In the genomic region with DNA sequence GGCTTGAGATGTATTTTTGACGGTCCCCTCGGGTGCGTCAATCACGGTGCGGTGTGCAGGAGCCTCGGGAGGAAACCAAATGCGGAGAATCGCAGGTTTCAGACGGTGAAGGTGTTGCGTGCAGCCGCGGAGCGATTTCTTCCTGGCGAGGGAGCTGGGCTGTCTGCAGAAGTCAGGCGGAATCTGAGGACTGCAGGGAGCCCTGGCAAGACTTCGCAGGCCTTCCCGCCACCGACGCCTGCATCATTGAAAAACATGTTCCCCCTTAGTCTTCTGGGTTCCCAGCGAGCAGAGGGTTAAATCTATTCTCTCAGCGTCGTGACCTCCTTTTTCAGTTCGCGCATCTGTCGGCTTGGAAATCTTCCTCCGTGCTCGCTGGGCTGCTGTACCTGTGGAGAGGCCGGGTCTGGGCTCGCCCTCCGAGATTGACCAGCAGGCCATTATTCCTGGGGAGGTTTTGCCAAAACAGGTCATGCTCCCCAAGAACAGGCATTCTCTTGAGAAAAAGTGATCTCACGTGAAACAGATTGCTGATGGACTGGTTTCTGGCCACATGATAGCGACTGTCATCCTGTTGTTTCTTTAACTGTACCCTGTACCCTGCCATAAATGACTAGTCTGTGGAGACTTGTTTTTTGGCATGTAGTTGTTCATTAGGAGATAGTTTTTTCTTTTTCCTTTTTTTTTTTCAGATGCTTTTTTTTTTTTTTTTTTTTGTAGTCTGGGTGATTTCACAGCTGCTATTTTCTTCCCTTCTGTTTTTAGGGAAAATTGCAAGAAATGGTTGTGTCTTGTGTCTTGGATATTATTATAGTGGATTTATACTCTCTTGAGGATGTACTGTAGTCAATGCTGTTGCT, we compare ENCODE assay signal across 8 cellular contexts. TPM values are rescaled to one million over a fixed set of nuclear protein-coding genes. Genes with fewer than 3 reads are reported as not detected.
DNase-seq lines count a peak whose midpoint lies in the region; ATAC-seq and TF ChIP-seq lines count a peak whose summit lies in the region.

No MANE protein-coding gene starts in this region.

- no peaks in the 10 kb centered on the region; a peak in 1 of 7 replicates for H3K36me3 Mint-ChIP-seq in H9 (ENCODE audit: insufficient read depth in 1 of 3, low read depth in 3 of 3)
- H3K36me3 Mint-ChIP-seq in activated T-cell treated with anti-CD3 and anti-CD28 coated beads, Interleukin-2, amount 50 U/mL, for 24 hours (ENCODE audit: low read depth) = peaks cover 27% of the 10 kb centered on the region

- H3K23ac ChIP-seq in H9 (ENCODE audit: insufficient read length, low read depth, low read length) = no peak overlapping the region

- peaks cover 2% of the 10 kb centered on the region; the same call in 1 of the 2 replicates for H3K4me1 ChIP-seq in H9 (ENCODE audit: insufficient read depth, low read length)

- no peak overlapping the region for H2BK20ac ChIP-seq in H9 (ENCODE audit: low read depth, low read length, poor library complexity, severe bottlenecking)

- peak overlapping the region; percentile 49 for H3K4me2 ChIP-seq in H9 (ENCODE audit: insufficient read depth, insufficient read length, low read length)

- H3K4ac ChIP-seq in H9 (ENCODE audit: low read depth, low read length) = no peak overlapping the region

- H3K9ac ChIP-seq in H9 (ENCODE audit: extremely low read depth, insufficient read length, low read length) = peak overlapping the region; percentile 30

- TF ChIP-seq CTCF in H9 (conservative IDR thresholded peaks at IDR 0.05) = no peak

- DNase-seq in Caki2 (ENCODE audit: low read depth) = peak; percentile 59
- peak; percentile 56 for DNase-seq in H9
- peak; percentile 40 for DNase-seq in NCI-H748 treated with DMSO at 0.1 percent for 48 hours (lab: John Stamatoyannopoulos, UW)
- DNase-seq in activated T-cell treated with anti-CD3 and anti-CD28 coated beads, Interleukin-2, amount 50 U/mL, for 24 hours = peak; percentile 73
- peak; percentile 5 for DNase-seq in fibroblast of gingiva (ENCODE audit: low read depth)
- peak in 30 of 56 donors; percentile 2 to 64 (median 37) for DNase-seq in nucleus accumbens (lab: John Stamatoyannopoulos, UW)
- no peak for DNase-seq in dedifferentiated amniotic fluid mesenchymal stem cell (ENCODE audit: extremely low spot score)

- H2BK5ac ChIP-seq in H9 (ENCODE audit: insufficient read length, low read length) = no peak overlapping the region

- no peak overlapping the region for H2BK120ac ChIP-seq in H9 (ENCODE audit: low read depth, low read length, poor library complexity, severe bottlenecking)

- H2BK12ac ChIP-seq in H9 (ENCODE audit: insufficient read length, low read depth, low read length) = no peak overlapping the region

- H3K9me3 Mint-ChIP-seq in H9 = no peaks in the 10 kb centered on the region; a peak in 1 of 5 replicates
- H3K9me3 Mint-ChIP-seq in activated T-cell treated with anti-CD3 and anti-CD28 coated beads, Interleukin-2, amount 50 U/mL, for 24 hours = no peaks in the 10 kb centered on the region

- H4K8ac ChIP-seq in H9 (replicated peaks; ENCODE audit: insufficient read length, low read depth, low read length) = no peak overlapping the region

- no peaks in the 10 kb centered on the region for H3K79me1 ChIP-seq in H9 (ENCODE audit: insufficient read depth, low read depth, low read length, poor library complexity, severe bottlenecking)

- H2AK5ac ChIP-seq in H9 (ENCODE audit: insufficient read length, low read length) = no peak overlapping the region

- no CpG with 5 or more reads among the region's 32 CpGs for WGBS in H9 (ENCODE audit: extremely low coverage, insufficient read length, low lambda C conversion rate)

- H4K5ac ChIP-seq in H9 (ENCODE audit: insufficient read length, low read depth, low read length) = no peak overlapping the region

- no peak for ATAC-seq in HG03354 (IDR thresholded peaks at IDR 0.05; ENCODE audit: poor library complexity, severe bottlenecking, unreplicated experiment)

- H4K91ac ChIP-seq in H9 (ENCODE audit: insufficient read length, low read depth, low read length) = no peak overlapping the region

- H2BK15ac ChIP-seq in H9 (ENCODE audit: low read depth, low read length) = no peak overlapping the region

- H4K20me1 ChIP-seq in H9 (ENCODE audit: control insufficient read depth, insufficient read depth, insufficient read length) = no peaks in the 10 kb centered on the region

- no peak overlapping the region for H2AFZ ChIP-seq in H9 (ENCODE audit: low read length)

- peaks cover 12 to 38% of the 10 kb centered on the region in 2 experiments for H3K4me1 Mint-ChIP-seq in H9
- H3K4me1 Mint-ChIP-seq in activated T-cell treated with anti-CD3 and anti-CD28 coated beads, Interleukin-2, amount 50 U/mL, for 24 hours (ENCODE audit: low read depth) = peaks cover 61% of the 10 kb centered on the region

- H3K9me3 ChIP-seq in H9 (ENCODE audit: control insufficient read depth, low read depth, low read length) = no peaks in the 10 kb centered on the region

- peaks cover 4% of the 10 kb centered on the region for H3K23me2 ChIP-seq in H9 (ENCODE audit: insufficient read length, low read depth, low read length, poor library complexity, severe bottlenecking)

- H3K79me2 ChIP-seq in H9 (ENCODE audit: insufficient read depth, low read length) = peaks cover 2% of the 10 kb centered on the region; the same call in 1 of the 2 replicates

- peaks cover 5% of the 10 kb centered on the region; the same call in 1 of the 2 replicates for H3K27me3 Mint-ChIP-seq in H9 (ENCODE audit: low read depth)
- no peaks in the 10 kb centered on the region for H3K27me3 Mint-ChIP-seq in activated T-cell treated with anti-CD3 and anti-CD28 coated beads, Interleukin-2, amount 50 U/mL, for 24 hours

- H3K56ac ChIP-seq in H9 (ENCODE audit: insufficient read length, low read depth, low read length) = no peak overlapping the region

- H3K27me3 ChIP-seq in H9 (ENCODE audit: insufficient read depth, low read length) = no peaks in the 10 kb centered on the region

- no peak overlapping the region for H3K27ac ChIP-seq in H9 (ENCODE audit: insufficient read length, low read depth, low read length)

- H3K4me3 Mint-ChIP-seq in H9 = peak overlapping the region; percentile 98 to 100
- peak overlapping the region; percentile 93 for H3K4me3 Mint-ChIP-seq in activated T-cell treated with anti-CD3 and anti-CD28 coated beads, Interleukin-2, amount 50 U/mL, for 24 hours

- in situ Hi-C loops in Caki2 (cut with HindIII; ENCODE audit: low pct_unique_long_range_greater_than_20kb, low sequenced_read_pairs) = no loop called here

- H3T11ph ChIP-seq in H9 (ENCODE audit: low read length) = no peak overlapping the region

- H3K14ac ChIP-seq in H9 (ENCODE audit: insufficient read depth, low read length) = peak overlapping the region; percentile 71; the same call in 1 of the 2 replicates

- peak overlapping the region; percentile 58 for H3K18ac ChIP-seq in H9 (ENCODE audit: insufficient read length, low read depth, low read length)

- peak overlapping the region; percentile 87 to 99 (median 98) for H3K27ac Mint-ChIP-seq in H9
- peak overlapping the region; percentile 97 for H3K27ac Mint-ChIP-seq in activated T-cell treated with anti-CD3 and anti-CD28 coated beads, Interleukin-2, amount 50 U/mL, for 24 hours

RNA-seq across cellular contexts. Expression of a gene that starts 0.9 kb away (rescaled TPM):
- 11.8 and 17.6 TPM in 2 replicates for total RNA-seq in Caki2 (2014; rRNA removed; shearing (Covaris generic); ENCODE audit: low replicate concordance)
- total RNA-seq in H9 (2021) = 72.5 and 75.4 TPM in 2 replicates
